In genomic region chr12:122021822-122022392, GRCh38 we compare ENCODE assay signal across 1 cellular context.
A peak's percentile ranks its signal among the peaks of the same experiment; 100 is the strongest.
TF ChIP-seq lines count a peak whose summit lies in the region.

Gene BCL7A (plus strand): TSS chr12:122021884. CDS start chr12:122022092, 208 bp downstream.

TF ChIP-seq in HEK293, 187 proteins besides CTCF, POLR2A, EP300 and RAD21 (continued from another document):
- TF ChIP-seq, protein P1, sequence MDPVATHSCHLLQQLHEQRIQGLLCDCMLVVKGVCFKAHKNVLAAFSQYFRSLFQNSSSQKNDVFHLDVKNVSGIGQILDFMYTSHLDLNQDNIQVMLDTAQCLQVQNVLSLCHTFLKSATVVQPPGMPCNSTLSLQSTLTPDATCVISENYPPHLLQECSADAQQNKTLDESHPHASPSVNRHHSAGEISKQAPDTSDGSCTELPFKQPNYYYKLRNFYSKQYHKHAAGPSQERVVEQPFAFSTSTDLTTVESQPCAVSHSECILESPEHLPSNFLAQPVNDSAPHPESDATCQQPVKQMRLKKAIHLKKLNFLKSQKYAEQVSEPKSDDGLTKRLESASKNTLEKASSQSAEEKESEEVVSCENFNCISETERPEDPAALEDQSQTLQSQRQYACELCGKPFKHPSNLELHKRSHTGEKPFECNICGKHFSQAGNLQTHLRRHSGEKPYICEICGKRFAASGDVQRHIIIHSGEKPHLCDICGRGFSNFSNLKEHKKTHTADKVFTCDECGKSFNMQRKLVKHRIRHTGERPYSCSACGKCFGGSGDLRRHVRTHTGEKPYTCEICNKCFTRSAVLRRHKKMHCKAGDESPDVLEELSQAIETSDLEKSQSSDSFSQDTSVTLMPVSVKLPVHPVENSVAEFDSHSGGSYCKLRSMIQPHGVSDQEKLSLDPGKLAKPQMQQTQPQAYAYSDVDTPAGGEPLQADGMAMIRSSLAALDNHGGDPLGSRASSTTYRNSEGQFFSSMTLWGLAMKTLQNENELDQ (tag by site-specific recombination; IDR thresholded peaks at IDR 0.05; ENCODE audit: low read depth) = no peak
- TF ChIP-seq OVOL3 (tag by site-specific recombination; IDR thresholded peaks at IDR 0.05) (no peak), ZBTB21 (tag by site-specific recombination; IDR thresholded peaks at IDR 0.05) (no peak), ZNF670 (tag by site-specific recombination; IDR thresholded peaks at IDR 0.05; ENCODE audit: low read depth) (no peak), ZNF362 (tag by site-specific recombination; IDR thresholded peaks at IDR 0.05) (no peak), ZNF223 (tag by site-specific recombination; IDR thresholded peaks at IDR 0.05) (0 out of 2 replicates have a peak, but pooled peaks have one; percentile 53), INSM2 (tag by site-specific recombination; IDR thresholded peaks at IDR 0.05) (peak; percentile 65; the same call in 1 of the 2 replicates), ZNF677 (tag by site-specific recombination; IDR thresholded peaks at IDR 0.05) (peak; percentile 31; the same call in 1 of the 2 replicates), ZNF660 (tag by site-specific recombination; IDR thresholded peaks at IDR 0.05) (peak; percentile 65; the same call in 1 of the 2 replicates), OSR2 (tag by site-specific recombination; IDR thresholded peaks at IDR 0.05) (0 out of 2 replicates have a peak, but pooled peaks have one; percentile 16), ZNF530 (tag by site-specific recombination; IDR thresholded peaks at IDR 0.05; ENCODE audit: low read depth) (no peak), SP7 (tag by site-specific recombination; IDR thresholded peaks at IDR 0.05) (peak; percentile 67), REPIN1 (tag by site-specific recombination; IDR thresholded peaks at IDR 0.05; ENCODE audit: low read depth) (peak; percentile 68; the same call in 1 of the 2 replicates), ZNF48 (tag by site-specific recombination; IDR thresholded peaks at IDR 0.05) (no peak), ZNF521 (tag by site-specific recombination; IDR thresholded peaks at IDR 0.05) (no peak), ZBTB20 (tag by site-specific recombination; IDR thresholded peaks at IDR 0.05) (peak; percentile 85), KLF9 (tag by site-specific recombination; IDR thresholded peaks at IDR 0.05; ENCODE audit: low read depth) (no peak), REST (tag by site-specific recombination; IDR thresholded peaks at IDR 0.05) (peak; percentile 27; the same call in 1 of the 2 replicates), ZBTB8A (tag by site-specific recombination; IDR thresholded peaks at IDR 0.05) (peak; percentile 88), ZNF311 (tag by site-specific recombination; IDR thresholded peaks at IDR 0.05; ENCODE audit: borderline replicate concordance) (0 out of 2 replicates have a peak, but pooled peaks have one; percentile 35), ZNF621 (tag by site-specific recombination; IDR thresholded peaks at IDR 0.05) (no peak), ZNF785 (tag by site-specific recombination; IDR thresholded peaks at IDR 0.05) (peak; percentile 97), ZBTB1 (tag by site-specific recombination; IDR thresholded peaks at IDR 0.05) (peak; percentile 59; the same call in 1 of the 2 replicates), IKZF3 (tag by site-specific recombination; IDR thresholded peaks at IDR 0.05) (no peak), ZNF394 (tag by site-specific recombination; IDR thresholded peaks at IDR 0.05; ENCODE audit: borderline replicate concordance) (peak; percentile 31; the same call in 1 of the 2 replicates), MYNN (tag by site-specific recombination; IDR thresholded peaks at IDR 0.05; ENCODE audit: borderline replicate concordance) (peak; percentile 58; the same call in 1 of the 2 replicates), ZNF658 (tag by site-specific recombination; IDR thresholded peaks at IDR 0.05) (peak; percentile 88; the same call in 1 of the 2 replicates)
- TF ChIP-seq, protein P2, sequence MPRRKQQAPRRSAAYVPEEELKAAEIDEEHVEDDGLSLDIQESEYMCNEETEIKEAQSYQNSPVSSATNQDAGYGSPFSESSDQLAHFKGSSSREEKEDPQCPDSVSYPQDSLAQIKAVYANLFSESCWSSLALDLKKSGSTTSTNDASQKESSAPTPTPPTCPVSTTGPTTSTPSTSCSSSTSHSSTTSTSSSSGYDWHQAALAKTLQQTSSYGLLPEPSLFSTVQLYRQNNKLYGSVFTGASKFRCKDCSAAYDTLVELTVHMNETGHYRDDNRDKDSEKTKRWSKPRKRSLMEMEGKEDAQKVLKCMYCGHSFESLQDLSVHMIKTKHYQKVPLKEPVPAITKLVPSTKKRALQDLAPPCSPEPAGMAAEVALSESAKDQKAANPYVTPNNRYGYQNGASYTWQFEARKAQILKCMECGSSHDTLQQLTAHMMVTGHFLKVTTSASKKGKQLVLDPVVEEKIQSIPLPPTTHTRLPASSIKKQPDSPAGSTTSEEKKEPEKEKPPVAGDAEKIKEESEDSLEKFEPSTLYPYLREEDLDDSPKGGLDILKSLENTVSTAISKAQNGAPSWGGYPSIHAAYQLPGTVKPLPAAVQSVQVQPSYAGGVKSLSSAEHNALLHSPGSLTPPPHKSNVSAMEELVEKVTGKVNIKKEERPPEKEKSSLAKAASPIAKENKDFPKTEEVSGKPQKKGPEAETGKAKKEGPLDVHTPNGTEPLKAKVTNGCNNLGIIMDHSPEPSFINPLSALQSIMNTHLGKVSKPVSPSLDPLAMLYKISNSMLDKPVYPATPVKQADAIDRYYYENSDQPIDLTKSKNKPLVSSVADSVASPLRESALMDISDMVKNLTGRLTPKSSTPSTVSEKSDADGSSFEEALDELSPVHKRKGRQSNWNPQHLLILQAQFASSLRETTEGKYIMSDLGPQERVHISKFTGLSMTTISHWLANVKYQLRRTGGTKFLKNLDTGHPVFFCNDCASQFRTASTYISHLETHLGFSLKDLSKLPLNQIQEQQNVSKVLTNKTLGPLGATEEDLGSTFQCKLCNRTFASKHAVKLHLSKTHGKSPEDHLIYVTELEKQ (tag by site-specific recombination; IDR thresholded peaks at IDR 0.05; ENCODE audit: borderline replicate concordance) = peak; percentile 55; the same call in 1 of the 2 replicates
- TF ChIP-seq, protein P3, sequence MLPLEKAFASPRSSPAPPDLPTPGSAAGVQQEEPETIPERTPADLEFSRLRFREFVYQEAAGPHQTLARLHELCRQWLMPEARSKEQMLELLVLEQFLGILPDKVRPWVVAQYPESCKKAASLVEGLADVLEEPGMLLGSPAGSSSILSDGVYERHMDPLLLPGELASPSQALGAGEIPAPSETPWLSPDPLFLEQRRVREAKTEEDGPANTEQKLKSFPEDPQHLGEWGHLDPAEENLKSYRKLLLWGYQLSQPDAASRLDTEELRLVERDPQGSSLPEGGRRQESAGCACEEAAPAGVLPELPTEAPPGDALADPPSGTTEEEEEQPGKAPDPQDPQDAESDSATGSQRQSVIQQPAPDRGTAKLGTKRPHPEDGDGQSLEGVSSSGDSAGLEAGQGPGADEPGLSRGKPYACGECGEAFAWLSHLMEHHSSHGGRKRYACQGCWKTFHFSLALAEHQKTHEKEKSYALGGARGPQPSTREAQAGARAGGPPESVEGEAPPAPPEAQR (tag by site-specific recombination; IDR thresholded peaks at IDR 0.05) = peak; percentile 99
